1 cellular context compared by ENCODE assay signal in the genomic region with DNA sequence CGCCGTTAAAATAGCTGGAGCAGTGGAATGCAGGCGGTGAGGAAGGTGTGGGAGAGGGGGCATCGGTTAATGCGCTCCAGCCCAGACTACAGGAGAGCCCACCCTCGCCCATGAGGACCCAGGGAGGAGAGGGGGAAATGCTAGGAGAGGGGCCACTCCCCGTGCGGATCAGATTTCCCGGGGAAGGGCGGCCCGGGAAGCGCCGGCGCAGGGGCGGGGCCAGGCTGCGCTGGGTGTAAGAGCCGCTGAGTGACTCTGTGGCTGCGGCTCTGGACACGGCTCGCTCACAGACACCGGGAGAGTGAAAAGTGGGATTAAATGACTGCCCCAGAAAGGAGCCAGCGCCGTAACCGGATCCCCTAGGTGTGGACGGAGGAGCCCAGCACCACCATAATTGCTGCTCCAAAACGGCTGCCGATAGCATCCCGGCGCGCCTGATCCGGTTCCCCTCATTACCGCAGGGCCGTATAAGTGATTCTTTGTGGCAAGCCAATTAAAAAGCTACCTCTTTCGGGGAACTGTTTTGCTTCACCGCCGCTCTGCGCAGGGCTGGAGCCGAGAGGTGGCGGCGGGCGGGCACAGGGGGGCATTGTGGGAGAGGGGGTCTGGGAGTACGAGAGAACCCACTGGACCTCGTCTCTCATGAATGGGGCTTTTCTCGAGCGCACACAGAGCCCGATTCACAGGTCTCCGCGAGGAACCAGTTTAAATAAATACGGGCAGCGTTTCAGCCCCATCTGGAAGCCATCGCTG.
TF ChIP-seq lines count a peak whose summit lies in the region.

No MANE protein-coding gene starts in this region.

TF ChIP-seq in HEK293, 187 proteins besides CTCF, POLR2A, EP300 and RAD21 (continued from another document and continues in another):
- TF ChIP-seq, protein P1, sequence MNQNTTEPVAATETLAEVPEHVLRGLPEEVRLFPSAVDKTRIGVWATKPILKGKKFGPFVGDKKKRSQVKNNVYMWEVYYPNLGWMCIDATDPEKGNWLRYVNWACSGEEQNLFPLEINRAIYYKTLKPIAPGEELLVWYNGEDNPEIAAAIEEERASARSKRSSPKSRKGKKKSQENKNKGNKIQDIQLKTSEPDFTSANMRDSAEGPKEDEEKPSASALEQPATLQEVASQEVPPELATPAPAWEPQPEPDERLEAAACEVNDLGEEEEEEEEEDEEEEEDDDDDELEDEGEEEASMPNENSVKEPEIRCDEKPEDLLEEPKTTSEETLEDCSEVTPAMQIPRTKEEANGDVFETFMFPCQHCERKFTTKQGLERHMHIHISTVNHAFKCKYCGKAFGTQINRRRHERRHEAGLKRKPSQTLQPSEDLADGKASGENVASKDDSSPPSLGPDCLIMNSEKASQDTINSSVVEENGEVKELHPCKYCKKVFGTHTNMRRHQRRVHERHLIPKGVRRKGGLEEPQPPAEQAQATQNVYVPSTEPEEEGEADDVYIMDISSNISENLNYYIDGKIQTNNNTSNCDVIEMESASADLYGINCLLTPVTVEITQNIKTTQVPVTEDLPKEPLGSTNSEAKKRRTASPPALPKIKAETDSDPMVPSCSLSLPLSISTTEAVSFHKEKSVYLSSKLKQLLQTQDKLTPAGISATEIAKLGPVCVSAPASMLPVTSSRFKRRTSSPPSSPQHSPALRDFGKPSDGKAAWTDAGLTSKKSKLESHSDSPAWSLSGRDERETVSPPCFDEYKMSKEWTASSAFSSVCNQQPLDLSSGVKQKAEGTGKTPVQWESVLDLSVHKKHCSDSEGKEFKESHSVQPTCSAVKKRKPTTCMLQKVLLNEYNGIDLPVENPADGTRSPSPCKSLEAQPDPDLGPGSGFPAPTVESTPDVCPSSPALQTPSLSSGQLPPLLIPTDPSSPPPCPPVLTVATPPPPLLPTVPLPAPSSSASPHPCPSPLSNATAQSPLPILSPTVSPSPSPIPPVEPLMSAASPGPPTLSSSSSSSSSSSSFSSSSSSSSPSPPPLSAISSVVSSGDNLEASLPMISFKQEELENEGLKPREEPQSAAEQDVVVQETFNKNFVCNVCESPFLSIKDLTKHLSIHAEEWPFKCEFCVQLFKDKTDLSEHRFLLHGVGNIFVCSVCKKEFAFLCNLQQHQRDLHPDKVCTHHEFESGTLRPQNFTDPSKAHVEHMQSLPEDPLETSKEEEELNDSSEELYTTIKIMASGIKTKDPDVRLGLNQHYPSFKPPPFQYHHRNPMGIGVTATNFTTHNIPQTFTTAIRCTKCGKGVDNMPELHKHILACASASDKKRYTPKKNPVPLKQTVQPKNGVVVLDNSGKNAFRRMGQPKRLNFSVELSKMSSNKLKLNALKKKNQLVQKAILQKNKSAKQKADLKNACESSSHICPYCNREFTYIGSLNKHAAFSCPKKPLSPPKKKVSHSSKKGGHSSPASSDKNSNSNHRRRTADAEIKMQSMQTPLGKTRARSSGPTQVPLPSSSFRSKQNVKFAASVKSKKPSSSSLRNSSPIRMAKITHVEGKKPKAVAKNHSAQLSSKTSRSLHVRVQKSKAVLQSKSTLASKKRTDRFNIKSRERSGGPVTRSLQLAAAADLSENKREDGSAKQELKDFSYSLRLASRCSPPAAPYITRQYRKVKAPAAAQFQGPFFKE (tag by site-specific recombination; IDR thresholded peaks at IDR 0.05; ENCODE audit: borderline replicate concordance), result no peak
- TF ChIP-seq, protein P2, sequence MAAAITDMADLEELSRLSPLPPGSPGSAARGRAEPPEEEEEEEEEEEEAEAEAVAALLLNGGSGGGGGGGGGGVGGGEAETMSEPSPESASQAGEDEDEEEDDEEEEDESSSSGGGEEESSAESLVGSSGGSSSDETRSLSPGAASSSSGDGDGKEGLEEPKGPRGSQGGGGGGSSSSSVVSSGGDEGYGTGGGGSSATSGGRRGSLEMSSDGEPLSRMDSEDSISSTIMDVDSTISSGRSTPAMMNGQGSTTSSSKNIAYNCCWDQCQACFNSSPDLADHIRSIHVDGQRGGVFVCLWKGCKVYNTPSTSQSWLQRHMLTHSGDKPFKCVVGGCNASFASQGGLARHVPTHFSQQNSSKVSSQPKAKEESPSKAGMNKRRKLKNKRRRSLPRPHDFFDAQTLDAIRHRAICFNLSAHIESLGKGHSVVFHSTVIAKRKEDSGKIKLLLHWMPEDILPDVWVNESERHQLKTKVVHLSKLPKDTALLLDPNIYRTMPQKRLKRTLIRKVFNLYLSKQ (tag by site-specific recombination; IDR thresholded peaks at IDR 0.05; ENCODE audit: borderline replicate concordance), result no peak
- no peak for TF ChIP-seq ZNF354C (tag by site-specific recombination; IDR thresholded peaks at IDR 0.05; ENCODE audit: borderline replicate concordance, low read depth)
- no peak for TF ChIP-seq BCL11A (tag by site-specific recombination; IDR thresholded peaks at IDR 0.05; ENCODE audit: low read depth)
- peak; percentile 60 for TF ChIP-seq ZNF24 (tag by site-specific recombination; IDR thresholded peaks at IDR 0.05)
- TF ChIP-seq, protein P3, sequence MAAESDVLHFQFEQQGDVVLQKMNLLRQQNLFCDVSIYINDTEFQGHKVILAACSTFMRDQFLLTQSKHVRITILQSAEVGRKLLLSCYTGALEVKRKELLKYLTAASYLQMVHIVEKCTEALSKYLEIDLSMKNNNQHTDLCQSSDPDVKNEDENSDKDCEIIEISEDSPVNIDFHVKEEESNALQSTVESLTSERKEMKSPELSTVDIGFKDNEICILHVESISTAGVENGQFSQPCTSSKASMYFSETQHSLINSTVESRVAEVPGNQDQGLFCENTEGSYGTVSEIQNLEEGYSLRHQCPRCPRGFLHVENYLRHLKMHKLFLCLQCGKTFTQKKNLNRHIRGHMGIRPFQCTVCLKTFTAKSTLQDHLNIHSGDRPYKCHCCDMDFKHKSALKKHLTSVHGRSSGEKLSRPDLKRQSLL (tag by site-specific recombination; IDR thresholded peaks at IDR 0.05), result peak; percentile 93
- no peak for TF ChIP-seq ZNF133 (tag by site-specific recombination; IDR thresholded peaks at IDR 0.05)
- TF ChIP-seq ZNF521 (tag by site-specific recombination; IDR thresholded peaks at IDR 0.05), result no peak
- TF ChIP-seq FEZF1 (tag by site-specific recombination; IDR thresholded peaks at IDR 0.05), result no peak
- 0 out of 2 replicates have a peak, but pooled peaks have one; percentile 59 for TF ChIP-seq ZSCAN30 (tag by site-specific recombination; IDR thresholded peaks at IDR 0.05)
- no peak for TF ChIP-seq ZNF175 (tag by site-specific recombination; IDR thresholded peaks at IDR 0.05)
- TF ChIP-seq, protein P4, sequence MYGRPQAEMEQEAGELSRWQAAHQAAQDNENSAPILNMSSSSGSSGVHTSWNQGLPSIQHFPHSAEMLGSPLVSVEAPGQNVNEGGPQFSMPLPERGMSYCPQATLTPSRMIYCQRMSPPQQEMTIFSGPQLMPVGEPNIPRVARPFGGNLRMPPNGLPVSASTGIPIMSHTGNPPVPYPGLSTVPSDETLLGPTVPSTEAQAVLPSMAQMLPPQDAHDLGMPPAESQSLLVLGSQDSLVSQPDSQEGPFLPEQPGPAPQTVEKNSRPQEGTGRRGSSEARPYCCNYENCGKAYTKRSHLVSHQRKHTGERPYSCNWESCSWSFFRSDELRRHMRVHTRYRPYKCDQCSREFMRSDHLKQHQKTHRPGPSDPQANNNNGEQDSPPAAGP (tag by site-specific recombination; IDR thresholded peaks at IDR 0.05), result peak; percentile 76; the same call in 1 of the 2 replicates
- TF ChIP-seq, protein P5, sequence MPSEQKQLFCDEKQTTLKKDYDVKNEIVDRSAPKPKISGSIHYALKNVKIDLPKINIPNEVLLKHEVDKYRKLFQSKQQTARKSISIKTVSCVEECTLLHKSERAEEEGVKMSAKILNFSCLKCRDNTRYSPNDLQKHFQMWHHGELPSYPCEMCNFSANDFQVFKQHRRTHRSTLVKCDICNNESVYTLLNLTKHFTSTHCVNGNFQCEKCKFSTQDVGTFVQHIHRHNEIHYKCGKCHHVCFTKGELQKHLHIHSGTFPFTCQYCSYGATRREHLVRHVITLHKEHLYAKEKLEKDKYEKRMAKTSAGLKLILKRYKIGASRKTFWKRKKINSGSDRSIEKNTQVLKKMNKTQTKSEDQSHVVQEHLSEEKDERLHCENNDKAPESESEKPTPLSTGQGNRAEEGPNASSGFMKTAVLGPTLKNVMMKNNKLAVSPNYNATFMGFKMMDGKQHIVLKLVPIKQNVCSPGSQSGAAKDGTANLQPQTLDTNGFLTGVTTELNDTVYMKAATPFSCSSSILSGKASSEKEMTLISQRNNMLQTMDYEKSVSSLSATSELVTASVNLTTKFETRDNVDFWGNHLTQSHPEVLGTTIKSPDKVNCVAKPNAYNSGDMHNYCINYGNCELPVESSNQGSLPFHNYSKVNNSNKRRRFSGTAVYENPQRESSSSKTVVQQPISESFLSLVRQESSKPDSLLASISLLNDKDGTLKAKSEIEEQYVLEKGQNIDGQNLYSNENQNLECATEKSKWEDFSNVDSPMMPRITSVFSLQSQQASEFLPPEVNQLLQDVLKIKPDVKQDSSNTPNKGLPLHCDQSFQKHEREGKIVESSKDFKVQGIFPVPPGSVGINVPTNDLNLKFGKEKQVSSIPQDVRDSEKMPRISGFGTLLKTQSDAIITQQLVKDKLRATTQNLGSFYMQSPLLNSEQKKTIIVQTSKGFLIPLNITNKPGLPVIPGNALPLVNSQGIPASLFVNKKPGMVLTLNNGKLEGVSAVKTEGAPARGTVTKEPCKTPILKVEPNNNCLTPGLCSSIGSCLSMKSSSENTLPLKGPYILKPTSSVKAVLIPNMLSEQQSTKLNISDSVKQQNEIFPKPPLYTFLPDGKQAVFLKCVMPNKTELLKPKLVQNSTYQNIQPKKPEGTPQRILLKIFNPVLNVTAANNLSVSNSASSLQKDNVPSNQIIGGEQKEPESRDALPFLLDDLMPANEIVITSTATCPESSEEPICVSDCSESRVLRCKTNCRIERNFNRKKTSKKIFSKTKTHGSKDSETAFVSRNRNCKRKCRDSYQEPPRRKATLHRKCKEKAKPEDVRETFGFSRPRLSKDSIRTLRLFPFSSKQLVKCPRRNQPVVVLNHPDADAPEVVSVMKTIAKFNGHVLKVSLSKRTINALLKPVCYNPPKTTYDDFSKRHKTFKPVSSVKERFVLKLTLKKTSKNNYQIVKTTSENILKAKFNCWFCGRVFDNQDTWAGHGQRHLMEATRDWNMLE (tag by site-specific recombination; conservative IDR thresholded peaks at IDR 0.05; ENCODE audit: low read depth), result no peak
- no peak for TF ChIP-seq ZNF585B (tag by site-specific recombination; IDR thresholded peaks at IDR 0.05)
- no peak for TF ChIP-seq ZSCAN16 (tag by site-specific recombination; IDR thresholded peaks at IDR 0.05)
- peak; percentile 67 for TF ChIP-seq GLIS2 (tag by site-specific recombination; IDR thresholded peaks at IDR 0.05)
- TF ChIP-seq ZFHX2 (tag by site-specific recombination; conservative IDR thresholded peaks at IDR 0.05), result peak; percentile 55
- TF ChIP-seq, protein P6, sequence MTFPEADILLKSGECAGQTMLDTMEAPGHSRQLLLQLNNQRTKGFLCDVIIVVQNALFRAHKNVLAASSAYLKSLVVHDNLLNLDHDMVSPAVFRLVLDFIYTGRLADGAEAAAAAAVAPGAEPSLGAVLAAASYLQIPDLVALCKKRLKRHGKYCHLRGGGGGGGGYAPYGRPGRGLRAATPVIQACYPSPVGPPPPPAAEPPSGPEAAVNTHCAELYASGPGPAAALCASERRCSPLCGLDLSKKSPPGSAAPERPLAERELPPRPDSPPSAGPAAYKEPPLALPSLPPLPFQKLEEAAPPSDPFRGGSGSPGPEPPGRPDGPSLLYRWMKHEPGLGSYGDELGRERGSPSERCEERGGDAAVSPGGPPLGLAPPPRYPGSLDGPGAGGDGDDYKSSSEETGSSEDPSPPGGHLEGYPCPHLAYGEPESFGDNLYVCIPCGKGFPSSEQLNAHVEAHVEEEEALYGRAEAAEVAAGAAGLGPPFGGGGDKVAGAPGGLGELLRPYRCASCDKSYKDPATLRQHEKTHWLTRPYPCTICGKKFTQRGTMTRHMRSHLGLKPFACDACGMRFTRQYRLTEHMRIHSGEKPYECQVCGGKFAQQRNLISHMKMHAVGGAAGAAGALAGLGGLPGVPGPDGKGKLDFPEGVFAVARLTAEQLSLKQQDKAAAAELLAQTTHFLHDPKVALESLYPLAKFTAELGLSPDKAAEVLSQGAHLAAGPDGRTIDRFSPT (tag by site-specific recombination; IDR thresholded peaks at IDR 0.05), result no peak
- no peak for TF ChIP-seq YY2 (tag by site-specific recombination; IDR thresholded peaks at IDR 0.05)
- no peak for TF ChIP-seq ZNF202 (tag by site-specific recombination; IDR thresholded peaks at IDR 0.05; ENCODE audit: borderline replicate concordance)
- TF ChIP-seq ZNF394 (tag by site-specific recombination; IDR thresholded peaks at IDR 0.05; ENCODE audit: borderline replicate concordance), result peak; percentile 55
- peak; percentile 75 for TF ChIP-seq SP2 (tag by site-specific recombination; IDR thresholded peaks at IDR 0.05)
- no peak for TF ChIP-seq ZNF274 (IDR thresholded peaks at IDR 0.05; ENCODE audit: low read length)
- no peak for TF ChIP-seq ZNF274 (tag by site-specific recombination; IDR thresholded peaks at IDR 0.05; ENCODE audit: borderline replicate concordance)
- TF ChIP-seq ZNF610 (tag by site-specific recombination; IDR thresholded peaks at IDR 0.05; ENCODE audit: borderline replicate concordance), result no peak
- TF ChIP-seq ZNF544 (tag by site-specific recombination; IDR thresholded peaks at IDR 0.05), result no peak
- no peak for TF ChIP-seq ZNF138 (tag by site-specific recombination; IDR thresholded peaks at IDR 0.05; ENCODE audit: borderline replicate concordance)
- no peak for TF ChIP-seq MYNN (tag by site-specific recombination; IDR thresholded peaks at IDR 0.05; ENCODE audit: borderline replicate concordance)
- TF ChIP-seq SP3 (tag by site-specific recombination; IDR thresholded peaks at IDR 0.05), result peak; percentile 73
- TF ChIP-seq ZXDB (tag by site-specific recombination; IDR thresholded peaks at IDR 0.05), result peak; percentile 65; the same call in 1 of the 2 replicates
- no peak for TF ChIP-seq OVOL3 (tag by site-specific recombination; IDR thresholded peaks at IDR 0.05)
- TF ChIP-seq ZNF548 (tag by site-specific recombination; IDR thresholded peaks at IDR 0.05), result no peak
- TF ChIP-seq ZNF311 (tag by site-specific recombination; IDR thresholded peaks at IDR 0.05; ENCODE audit: borderline replicate concordance), result no peak
- no peak; the same call in 1 of the 2 replicates for TF ChIP-seq ZNF223 (tag by site-specific recombination; IDR thresholded peaks at IDR 0.05)
- TF ChIP-seq ZNF302 (tag by site-specific recombination; IDR thresholded peaks at IDR 0.05; ENCODE audit: low read depth), result no peak
- peak; percentile 45; the same call in 1 of the 2 replicates for TF ChIP-seq PRDM1 (tag by site-specific recombination; IDR thresholded peaks at IDR 0.05)
- no peak for TF ChIP-seq SETDB1 (IDR thresholded peaks at IDR 0.05; ENCODE audit: insufficient read length, low read length)
- TF ChIP-seq ZNF324 (tag by site-specific recombination; IDR thresholded peaks at IDR 0.05), result no peak; the same call in 1 of the 2 replicates
- TF ChIP-seq, protein P7, sequence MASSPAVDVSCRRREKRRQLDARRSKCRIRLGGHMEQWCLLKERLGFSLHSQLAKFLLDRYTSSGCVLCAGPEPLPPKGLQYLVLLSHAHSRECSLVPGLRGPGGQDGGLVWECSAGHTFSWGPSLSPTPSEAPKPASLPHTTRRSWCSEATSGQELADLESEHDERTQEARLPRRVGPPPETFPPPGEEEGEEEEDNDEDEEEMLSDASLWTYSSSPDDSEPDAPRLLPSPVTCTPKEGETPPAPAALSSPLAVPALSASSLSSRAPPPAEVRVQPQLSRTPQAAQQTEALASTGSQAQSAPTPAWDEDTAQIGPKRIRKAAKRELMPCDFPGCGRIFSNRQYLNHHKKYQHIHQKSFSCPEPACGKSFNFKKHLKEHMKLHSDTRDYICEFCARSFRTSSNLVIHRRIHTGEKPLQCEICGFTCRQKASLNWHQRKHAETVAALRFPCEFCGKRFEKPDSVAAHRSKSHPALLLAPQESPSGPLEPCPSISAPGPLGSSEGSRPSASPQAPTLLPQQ (tag by site-specific recombination; IDR thresholded peaks at IDR 0.05), result peak; percentile 41
- no peak for TF ChIP-seq ZNF660 (tag by site-specific recombination; IDR thresholded peaks at IDR 0.05)
- no peak for TF ChIP-seq ZNF146 (tag by site-specific recombination; IDR thresholded peaks at IDR 0.05)
- no peak for TF ChIP-seq ZNF677 (tag by site-specific recombination; IDR thresholded peaks at IDR 0.05)
